In the genomic region with DNA sequence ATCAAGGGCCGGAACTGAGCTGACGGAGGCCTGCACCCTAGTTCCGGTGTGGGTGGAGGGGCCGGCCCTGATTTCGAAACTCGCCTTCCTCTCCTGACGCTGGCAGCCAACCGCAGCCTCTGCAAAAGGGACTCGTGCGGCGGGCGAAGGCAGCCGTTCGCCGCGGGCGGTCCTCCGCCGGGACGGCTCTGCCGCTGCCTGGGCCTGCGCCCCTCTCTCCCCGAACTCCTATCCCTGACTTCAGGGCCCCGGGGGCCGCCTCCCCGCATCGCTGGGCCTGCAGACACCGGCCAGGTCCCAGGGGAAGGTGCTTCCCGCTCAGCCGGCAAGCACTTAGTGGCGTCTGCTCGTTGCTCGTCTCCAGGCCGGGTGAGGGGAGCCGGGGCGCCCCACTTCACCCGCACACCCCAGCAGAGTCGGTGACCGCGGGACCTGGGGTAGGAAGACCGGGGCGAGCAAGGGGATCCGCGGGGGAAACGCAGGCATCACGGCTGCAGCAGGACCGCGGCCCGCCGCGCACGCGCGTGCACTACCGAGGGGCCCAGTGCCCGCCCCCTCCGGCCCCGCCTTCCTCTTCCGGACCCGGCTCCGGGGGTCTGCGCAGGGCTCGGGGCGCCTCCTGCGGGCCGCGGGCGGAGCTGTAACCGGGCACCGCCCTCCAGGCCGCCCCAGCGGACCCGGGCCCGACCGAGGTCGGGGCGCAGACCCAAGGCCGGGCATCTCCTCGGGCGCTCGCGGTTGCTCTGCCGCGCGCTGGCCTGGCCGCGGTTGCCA, we compare ENCODE assay signal across 1 cellular context.
TF ChIP-seq lines count a peak whose summit lies in the region.

No MANE protein-coding gene starts in this region.

TF ChIP-seq in HepG2, 621 proteins besides CTCF, POLR2A, EP300 and RAD21 (continued from another document):
- TF ChIP-seq GMEB1 (CRISPR knock-in tag; IDR thresholded peaks at IDR 0.05; ENCODE audit: borderline replicate concordance) (peak; percentile 41; the same call in 1 of the 2 replicates), WIZ (CRISPR knock-in tag; IDR thresholded peaks at IDR 0.05) (no peak), SP5 (CRISPR knock-in tag; IDR thresholded peaks at IDR 0.05; ENCODE audit: borderline replicate concordance, low read depth) (peak; percentile 52), MIER2 (CRISPR knock-in tag; IDR thresholded peaks at IDR 0.05) (no peak; the same call in 1 of the 2 replicates), ZNF12 (CRISPR knock-in tag; IDR thresholded peaks at IDR 0.05) (peak; percentile 57; the same call in 1 of the 2 replicates), ARNTL (CRISPR knock-in tag; IDR thresholded peaks at IDR 0.05) (peak; percentile 80), ZNF83 (CRISPR knock-in tag; IDR thresholded peaks at IDR 0.05; ENCODE audit: borderline replicate concordance) (no peak; the same call in 1 of the 2 replicates), GATAD1 (CRISPR knock-in tag; IDR thresholded peaks at IDR 0.05) (peak; percentile 78)
- TF ChIP-seq, protein P1, sequence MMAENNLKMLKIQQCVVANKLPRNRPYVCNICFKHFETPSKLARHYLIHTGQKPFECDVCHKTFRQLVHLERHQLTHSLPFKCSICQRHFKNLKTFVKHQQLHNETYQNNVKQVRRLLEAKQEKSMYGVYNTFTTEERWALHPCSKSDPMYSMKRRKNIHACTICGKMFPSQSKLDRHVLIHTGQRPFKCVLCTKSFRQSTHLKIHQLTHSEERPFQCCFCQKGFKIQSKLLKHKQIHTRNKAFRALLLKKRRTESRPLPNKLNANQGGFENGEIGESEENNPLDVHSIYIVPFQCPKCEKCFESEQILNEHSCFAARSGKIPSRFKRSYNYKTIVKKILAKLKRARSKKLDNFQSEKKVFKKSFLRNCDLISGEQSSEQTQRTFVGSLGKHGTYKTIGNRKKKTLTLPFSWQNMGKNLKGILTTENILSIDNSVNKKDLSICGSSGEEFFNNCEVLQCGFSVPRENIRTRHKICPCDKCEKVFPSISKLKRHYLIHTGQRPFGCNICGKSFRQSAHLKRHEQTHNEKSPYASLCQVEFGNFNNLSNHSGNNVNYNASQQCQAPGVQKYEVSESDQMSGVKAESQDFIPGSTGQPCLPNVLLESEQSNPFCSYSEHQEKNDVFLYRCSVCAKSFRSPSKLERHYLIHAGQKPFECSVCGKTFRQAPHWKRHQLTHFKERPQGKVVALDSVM (CRISPR knock-in tag; IDR thresholded peaks at IDR 0.05), result peak; percentile 55; the same call in 1 of the 2 replicates
- TF ChIP-seq, protein P2, sequence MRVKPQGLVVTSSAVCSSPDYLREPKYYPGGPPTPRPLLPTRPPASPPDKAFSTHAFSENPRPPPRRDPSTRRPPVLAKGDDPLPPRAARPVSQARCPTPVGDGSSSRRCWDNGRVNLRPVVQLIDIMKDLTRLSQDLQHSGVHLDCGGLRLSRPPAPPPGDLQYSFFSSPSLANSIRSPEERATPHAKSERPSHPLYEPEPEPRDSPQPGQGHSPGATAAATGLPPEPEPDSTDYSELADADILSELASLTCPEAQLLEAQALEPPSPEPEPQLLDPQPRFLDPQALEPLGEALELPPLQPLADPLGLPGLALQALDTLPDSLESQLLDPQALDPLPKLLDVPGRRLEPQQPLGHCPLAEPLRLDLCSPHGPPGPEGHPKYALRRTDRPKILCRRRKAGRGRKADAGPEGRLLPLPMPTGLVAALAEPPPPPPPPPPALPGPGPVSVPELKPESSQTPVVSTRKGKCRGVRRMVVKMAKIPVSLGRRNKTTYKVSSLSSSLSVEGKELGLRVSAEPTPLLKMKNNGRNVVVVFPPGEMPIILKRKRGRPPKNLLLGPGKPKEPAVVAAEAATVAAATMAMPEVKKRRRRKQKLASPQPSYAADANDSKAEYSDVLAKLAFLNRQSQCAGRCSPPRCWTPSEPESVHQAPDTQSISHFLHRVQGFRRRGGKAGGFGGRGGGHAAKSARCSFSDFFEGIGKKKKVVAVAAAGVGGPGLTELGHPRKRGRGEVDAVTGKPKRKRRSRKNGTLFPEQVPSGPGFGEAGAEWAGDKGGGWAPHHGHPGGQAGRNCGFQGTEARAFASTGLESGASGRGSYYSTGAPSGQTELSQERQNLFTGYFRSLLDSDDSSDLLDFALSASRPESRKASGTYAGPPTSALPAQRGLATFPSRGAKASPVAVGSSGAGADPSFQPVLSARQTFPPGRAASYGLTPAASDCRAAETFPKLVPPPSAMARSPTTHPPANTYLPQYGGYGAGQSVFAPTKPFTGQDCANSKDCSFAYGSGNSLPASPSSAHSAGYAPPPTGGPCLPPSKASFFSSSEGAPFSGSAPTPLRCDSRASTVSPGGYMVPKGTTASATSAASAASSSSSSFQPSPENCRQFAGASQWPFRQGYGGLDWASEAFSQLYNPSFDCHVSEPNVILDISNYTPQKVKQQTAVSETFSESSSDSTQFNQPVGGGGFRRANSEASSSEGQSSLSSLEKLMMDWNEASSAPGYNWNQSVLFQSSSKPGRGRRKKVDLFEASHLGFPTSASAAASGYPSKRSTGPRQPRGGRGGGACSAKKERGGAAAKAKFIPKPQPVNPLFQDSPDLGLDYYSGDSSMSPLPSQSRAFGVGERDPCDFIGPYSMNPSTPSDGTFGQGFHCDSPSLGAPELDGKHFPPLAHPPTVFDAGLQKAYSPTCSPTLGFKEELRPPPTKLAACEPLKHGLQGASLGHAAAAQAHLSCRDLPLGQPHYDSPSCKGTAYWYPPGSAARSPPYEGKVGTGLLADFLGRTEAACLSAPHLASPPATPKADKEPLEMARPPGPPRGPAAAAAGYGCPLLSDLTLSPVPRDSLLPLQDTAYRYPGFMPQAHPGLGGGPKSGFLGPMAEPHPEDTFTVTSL (CRISPR knock-in tag; IDR thresholded peaks at IDR 0.05; ENCODE audit: borderline replicate concordance), result peak; percentile 52
- TF ChIP-seq, protein P3, sequence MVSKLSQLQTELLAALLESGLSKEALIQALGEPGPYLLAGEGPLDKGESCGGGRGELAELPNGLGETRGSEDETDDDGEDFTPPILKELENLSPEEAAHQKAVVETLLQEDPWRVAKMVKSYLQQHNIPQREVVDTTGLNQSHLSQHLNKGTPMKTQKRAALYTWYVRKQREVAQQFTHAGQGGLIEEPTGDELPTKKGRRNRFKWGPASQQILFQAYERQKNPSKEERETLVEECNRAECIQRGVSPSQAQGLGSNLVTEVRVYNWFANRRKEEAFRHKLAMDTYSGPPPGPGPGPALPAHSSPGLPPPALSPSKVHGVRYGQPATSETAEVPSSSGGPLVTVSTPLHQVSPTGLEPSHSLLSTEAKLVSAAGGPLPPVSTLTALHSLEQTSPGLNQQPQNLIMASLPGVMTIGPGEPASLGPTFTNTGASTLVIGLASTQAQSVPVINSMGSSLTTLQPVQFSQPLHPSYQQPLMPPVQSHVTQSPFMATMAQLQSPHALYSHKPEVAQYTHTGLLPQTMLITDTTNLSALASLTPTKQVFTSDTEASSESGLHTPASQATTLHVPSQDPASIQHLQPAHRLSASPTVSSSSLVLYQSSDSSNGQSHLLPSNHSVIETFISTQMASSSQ (IDR thresholded peaks at IDR 0.05; ENCODE audit: low read depth), result no peak
- TF ChIP-seq, protein P3 (CRISPR knock-in tag; IDR thresholded peaks at IDR 0.05; ENCODE audit: borderline replicate concordance), result peak; percentile 67; the same call in 1 of the 2 replicates
